ENCODE assay signal across 2 cellular contexts in the genomic region with DNA sequence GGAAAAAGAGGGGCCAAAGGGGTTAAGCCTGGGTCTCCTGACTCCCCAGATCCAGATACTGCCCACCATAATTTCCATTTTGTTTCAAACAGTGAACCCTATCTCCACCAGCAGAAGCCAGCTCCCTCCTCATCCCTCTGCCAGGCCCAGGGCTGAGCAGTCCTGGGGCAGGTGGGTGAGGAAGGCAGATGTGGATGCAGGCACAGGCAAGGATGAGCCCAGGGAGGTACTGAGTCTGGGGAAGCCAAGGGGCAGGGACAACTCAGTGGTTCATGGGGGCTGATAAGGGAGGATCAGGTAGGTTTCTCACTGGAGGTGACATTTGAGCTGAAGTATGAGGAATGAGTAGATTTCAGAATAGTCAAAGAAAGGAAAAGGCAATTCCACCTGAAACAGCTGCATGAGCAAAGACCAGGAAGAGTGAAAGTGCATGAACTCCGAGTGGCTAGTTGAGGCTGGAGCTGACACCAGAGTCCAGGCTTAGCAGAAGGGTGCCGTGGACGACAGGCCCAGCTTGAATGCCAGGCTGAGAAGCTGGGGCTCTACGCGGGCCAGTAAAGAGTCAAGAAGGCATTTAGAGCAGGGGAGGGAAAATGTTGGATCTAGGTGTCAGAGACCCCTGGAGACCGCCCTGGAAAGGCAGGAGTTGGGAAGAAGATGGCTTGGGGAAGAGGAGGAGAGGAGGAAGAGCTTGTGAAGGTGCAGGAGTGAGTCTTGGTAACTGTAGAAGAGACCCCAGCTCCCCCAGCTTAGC.
A peak's percentile ranks its signal among the peaks of the same experiment; 100 is the strongest.
TF ChIP-seq lines count a peak whose summit lies in the region.

No MANE protein-coding gene starts in this region.

TF ChIP-seq in A549, 52 proteins besides CTCF, POLR2A, EP300 and RAD21:
- TF ChIP-seq, protein P1, sequence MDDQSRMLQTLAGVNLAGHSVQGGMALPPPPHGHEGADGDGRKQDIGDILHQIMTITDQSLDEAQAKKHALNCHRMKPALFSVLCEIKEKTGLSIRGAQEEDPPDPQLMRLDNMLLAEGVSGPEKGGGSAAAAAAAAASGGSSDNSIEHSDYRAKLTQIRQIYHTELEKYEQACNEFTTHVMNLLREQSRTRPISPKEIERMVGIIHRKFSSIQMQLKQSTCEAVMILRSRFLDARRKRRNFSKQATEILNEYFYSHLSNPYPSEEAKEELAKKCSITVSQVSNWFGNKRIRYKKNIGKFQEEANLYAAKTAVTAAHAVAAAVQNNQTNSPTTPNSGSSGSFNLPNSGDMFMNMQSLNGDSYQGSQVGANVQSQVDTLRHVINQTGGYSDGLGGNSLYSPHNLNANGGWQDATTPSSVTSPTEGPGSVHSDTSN (IDR thresholded peaks at IDR 0.05), result 0 out of 2 replicates have a peak, but pooled peaks have one; percentile 19
- TF ChIP-seq CEBPB (IDR thresholded peaks at IDR 0.05), result no peak
TF ChIP-seq in A549: peak in this region for 1.

TF ChIP-seq in HCT116, 20 proteins besides CTCF, POLR2A, EP300 and RAD21:
- TF ChIP-seq CEBPB (IDR thresholded peaks at IDR 0.05; ENCODE audit: low read depth) (no peak), ELF1 (IDR thresholded peaks at IDR 0.05; ENCODE audit: borderline replicate concordance, low read depth) (no peak), SP1 (IDR thresholded peaks at IDR 0.05; ENCODE audit: low read depth) (no peak), ZNF274 (IDR thresholded peaks at IDR 0.05; ENCODE audit: low read depth, low read length) (no peak), FOSL1 (IDR thresholded peaks at IDR 0.05; ENCODE audit: low read depth) (no peak), ZFX (IDR thresholded peaks at IDR 0.05) (no peak), ZBTB33 (IDR thresholded peaks at IDR 0.05; ENCODE audit: extremely low read depth, insufficient replicate concordance, low read length) (no peak), SRF (IDR thresholded peaks at IDR 0.05; ENCODE audit: low read depth) (no peak), EZH2 (IDR thresholded peaks at IDR 0.05) (no peak), CBX3 (IDR thresholded peaks at IDR 0.05; ENCODE audit: low read depth) (no peak)
